ENCODE assay signal across 25 cellular contexts in the genomic region with DNA sequence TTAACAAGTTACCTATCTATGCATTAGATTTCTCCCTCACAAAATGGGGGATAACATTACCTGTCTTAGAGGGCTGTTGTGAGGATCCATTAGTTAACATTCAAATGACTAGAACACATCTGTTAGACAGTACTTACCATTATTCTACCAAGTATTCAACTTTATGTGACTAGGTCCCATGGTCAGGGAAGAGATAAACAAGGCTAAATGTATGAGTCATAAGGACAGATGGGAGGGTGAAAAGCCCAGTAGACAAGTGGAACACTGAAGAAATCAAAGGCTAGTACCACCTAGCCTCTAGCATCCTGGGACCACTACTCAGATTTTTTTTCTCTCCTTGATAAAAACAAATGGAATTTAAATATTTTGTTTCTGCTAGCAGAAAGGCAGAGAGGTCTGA. TPM values are rescaled to one million over a fixed set of nuclear protein-coding genes. Genes with fewer than 3 reads are reported as not detected.
DNase-seq lines count a peak whose midpoint lies in the region; ATAC-seq and TF ChIP-seq lines count a peak whose summit lies in the region.
"Had no signal": no experiment of that assay in that cellular context is flagged by ENCODE, and none has a peak within 500 bp of the region (broad histone marks: within the 10 kb centered on the region; RNA-seq: fewer than 3 reads in every experiment).

No MANE protein-coding gene starts in this region.

- BruUV-seq in MCF 10A (replicated peaks; lab: Mats Ljungman, UMichigan), result no TSS peak

- H3K4me3 Mint-ChIP-seq in MCF 10A (ENCODE audit: unreplicated experiment), result no peak overlapping the region
- H3K4me3 Mint-ChIP-seq in activated T-helper 17 cell treated with anti-CD3 and anti-CD28 coated beads, Interleukin-2, amount 50 U/mL, for 72 hours, result no peak overlapping the region
- no peak overlapping the region for H3K4me3 Mint-ChIP-seq in activated CD4-positive, alpha-beta T cell treated with anti-CD3 and anti-CD28 coated beads, Interleukin-2, amount 10 ng/mL, durations not matched to agents 7 days and 5 days
- H3K4me3 Mint-ChIP-seq: T-helper 2 cell treated with Interferon-gamma antibody and Interleukin-4, amounts not matched to agents 5 μg/mL and 100 μg/mL, for 36 hours had no signal

- H3K4me3 ChIP-seq in breast epithelium (no peak overlapping the region), fibroblast of pulmonary artery (replicated peaks; ENCODE audit: low read depth, low read length) (no peak overlapping the region)
- H3K4me3 ChIP-seq: mucosa of descending colon, transverse colon had no signal

- ATAC-seq in activated T-helper 17 cell treated with anti-CD3 and anti-CD28 coated beads, Interleukin-2, amount 50 U/mL, for 72 hours (replicated peaks), result no peak
- no peak for ATAC-seq in HG02571 (IDR thresholded peaks at IDR 0.05; ENCODE audit: unreplicated experiment)
- ATAC-seq: activated naive CD4-positive, alpha-beta T cell treated with anti-CD3 and anti-CD28 coated beads, Interleukin-2, amount 50 U/mL, for 72 hours; mucosa of descending colon had no signal

- H3K27me3 ChIP-seq in breast epithelium, result no peaks in the 10 kb centered on the region
- H3K27me3 ChIP-seq: transverse colon had no signal

- POLR2A ChIA-PET in MCF 10A (lab: Yijun Ruan, JAX), result interaction anchor here (0.8 to 1.4 kb wide), 5 partner anchors 9 to 27 kb away, joined by 5 to 7 read pairs (median 5); partner anchors contain the start of genes SMG5 and TMEM79
- POLR2A ChIA-PET in activated CD4-positive, alpha-beta T cell treated with anti-CD3 and anti-CD28 coated beads, Interleukin-2, amount 10 ng/mL, durations not matched to agents 7 days and 5 days (lab: Charles Lee), result no interaction called here

- no peaks in the 10 kb centered on the region for H3K27me3 Mint-ChIP-seq in MCF 10A (ENCODE audit: insufficient read depth, unreplicated experiment)
- H3K27me3 Mint-ChIP-seq in activated T-helper 17 cell treated with anti-CD3 and anti-CD28 coated beads, Interleukin-2, amount 50 U/mL, for 72 hours, result no peaks in the 10 kb centered on the region
- H3K27me3 Mint-ChIP-seq in activated CD4-positive, alpha-beta T cell treated with anti-CD3 and anti-CD28 coated beads, Interleukin-2, amount 10 ng/mL, durations not matched to agents 7 days and 5 days, result no peaks in the 10 kb centered on the region

- H3K36me3 ChIP-seq in breast epithelium, result peaks cover 7% of the 10 kb centered on the region

- H3K27ac ChIP-seq in breast epithelium, result no peak overlapping the region
- H3K27ac ChIP-seq: HL-60, transverse colon had no signal

- no peaks in the 10 kb centered on the region for H3K9me3 ChIP-seq in breast epithelium
- H3K9me3 ChIP-seq: mucosa of descending colon, transverse colon had no signal

- peak overlapping the region; percentile 35 for H3K27ac Mint-ChIP-seq in MCF 10A (ENCODE audit: low read depth, unreplicated experiment)
- H3K27ac Mint-ChIP-seq in activated T-helper 17 cell treated with anti-CD3 and anti-CD28 coated beads, Interleukin-2, amount 50 U/mL, for 72 hours, result peak overlapping the region; percentile 37
- no peak overlapping the region for H3K27ac Mint-ChIP-seq in activated CD4-positive, alpha-beta T cell treated with anti-CD3 and anti-CD28 coated beads, Interleukin-2, amount 10 ng/mL, durations not matched to agents 7 days and 5 days
- H3K27ac Mint-ChIP-seq: T-helper 2 cell treated with Interferon-gamma antibody and Interleukin-4, amounts not matched to agents 5 μg/mL and 100 μg/mL, for 36 hours had no signal

- H3K36me3 Mint-ChIP-seq in MCF 10A (ENCODE audit: insufficient read depth, unreplicated experiment), result peaks cover 100% of the 10 kb centered on the region
- peaks cover 94% of the 10 kb centered on the region for H3K36me3 Mint-ChIP-seq in activated T-helper 17 cell treated with anti-CD3 and anti-CD28 coated beads, Interleukin-2, amount 50 U/mL, for 72 hours (ENCODE audit: low read depth)
- peaks cover 37% of the 10 kb centered on the region for H3K36me3 Mint-ChIP-seq in activated CD4-positive, alpha-beta T cell treated with anti-CD3 and anti-CD28 coated beads, Interleukin-2, amount 10 ng/mL, durations not matched to agents 7 days and 5 days (ENCODE audit: low read depth)

- TF ChIP-seq CTCF in MCF 10A (IDR thresholded peaks at IDR 0.05; ENCODE audit: unreplicated experiment) (no peak), breast epithelium (IDR thresholded peaks at IDR 0.05) (no peak), fibroblast of pulmonary artery (IDR thresholded peaks at IDR 0.05; ENCODE audit: low read length, missing control alignments) (no peak)

- H3K4me1 ChIP-seq in breast epithelium, result no peaks in the 10 kb centered on the region
- H3K4me1 ChIP-seq: transverse colon had no signal

- CTCF ChIA-PET in MCF 10A (lab: Yijun Ruan, JAX), result interaction anchor here (0.5 to 2.3 kb wide), 5 partner anchors 13 to 178 kb away, joined by 3 to 6 read pairs (median 4); no protein-coding TSS in a partner anchor
- CTCF ChIA-PET in activated CD4-positive, alpha-beta T cell treated with anti-CD3 and anti-CD28 coated beads, Interleukin-2, amount 10 ng/mL, durations not matched to agents 7 days and 5 days (lab: Charles Lee), result interaction anchor here (1.2 to 1.3 kb wide), 2 partner anchors 25 to 211 kb away, joined by 3 to 4 read pairs; partner anchors contain the start of gene SMG5

- no peak for TF ChIP-seq POLR2A in breast epithelium (IDR thresholded peaks at IDR 0.05)

- intact Hi-C loops in MCF 10A (cut with micrococcal nuclease), result no loop called here
- intact Hi-C loops in breast epithelium (cut with DNase I; ENCODE audit: low total_unique reads), result no loop called here
- intact Hi-C loops in head of caudate nucleus (cut with DNase I), result no loop called here

- H3K9me3 Mint-ChIP-seq in MCF 10A (ENCODE audit: unreplicated experiment), result no peaks in the 10 kb centered on the region
- no peaks in the 10 kb centered on the region for H3K9me3 Mint-ChIP-seq in activated T-helper 17 cell treated with anti-CD3 and anti-CD28 coated beads, Interleukin-2, amount 50 U/mL, for 72 hours
- no peaks in the 10 kb centered on the region for H3K9me3 Mint-ChIP-seq in activated CD4-positive, alpha-beta T cell treated with anti-CD3 and anti-CD28 coated beads, Interleukin-2, amount 10 ng/mL, durations not matched to agents 7 days and 5 days
- H3K9me3 Mint-ChIP-seq: activated naive CD4-positive, alpha-beta T cell treated with anti-CD3 and anti-CD28 coated beads, Interleukin-2, amount 50 U/mL, for 72 hours; T-helper 2 cell treated with Interferon-gamma antibody and Interleukin-4, amounts not matched to agents 5 μg/mL and 100 μg/mL, for 36 hours had no signal

- H3K4me1 Mint-ChIP-seq in MCF 10A (ENCODE audit: insufficient read depth, unreplicated experiment), result peaks cover 14% of the 10 kb centered on the region
- H3K4me1 Mint-ChIP-seq in activated T-helper 17 cell treated with anti-CD3 and anti-CD28 coated beads, Interleukin-2, amount 50 U/mL, for 72 hours, result no peaks in the 10 kb centered on the region
- peaks cover 1% of the 10 kb centered on the region for H3K4me1 Mint-ChIP-seq in activated CD4-positive, alpha-beta T cell treated with anti-CD3 and anti-CD28 coated beads, Interleukin-2, amount 10 ng/mL, durations not matched to agents 7 days and 5 days

- DNase-seq in MCF 10A (ENCODE audit: unreplicated experiment) (no peak), breast epithelium (ENCODE audit: low spot score in 2 of 2) (no peak), fibroblast of pulmonary artery (ENCODE audit: low read depth) (peak; percentile 37), head of caudate nucleus (no peak)
- DNase-seq in activated CD4-positive, alpha-beta T cell treated with anti-CD3 and anti-CD28 coated beads, Interleukin-2, amount 10 ng/mL, durations not matched to agents 7 days and 5 days, result no peak
- no peak for DNase-seq in activated CD4-positive, CD25-positive, alpha-beta regulatory T cell (lab: John Stamatoyannopoulos, UW)
- DNase-seq: activated CD8-positive, alpha-beta memory T cell treated with anti-CD3 and anti-CD28 coated beads, Interleukin-2, amount 50 U/mL, for 4 hours; cerebellar nuclear complex; hippocampal formation; KG1; left cardiac atrium; mucosa of descending colon; NCI-H1417; NCI-H2171 treated with DMSO at 0.1 percent for 48 hours; NK-92 treated with Interleukin-12 subunit alpha and Interleukin-12 subunit beta, amount 100 ng/mL, for 24 hours; occipital lobe; Right ventricle myocardium superior; stimulated activated CD4-positive, alpha-beta T cell treated with anti-CD3 and anti-CD28 coated beads, Interleukin-2, amount 100 ng/mL, for 48 hours; stimulated activated CD8-positive, alpha-beta memory T cell treated with anti-CD3 and anti-CD28 coated beads, Interleukin-4, amount 100 ng/mL, for 48 hours; transverse colon had no signal

RNA-seq across cellular contexts. Expression of gene VHLL, which starts 9.0 kb away (rescaled TPM):
- total RNA-seq in MCF 10A (2022) (0.49 TPM in 1 of 2 replicates, not detected in the other), breast epithelium (under 1 TPM in 1 of 3 donors, not detected in 2; 0.98 TPM)
- under 1 TPM; 0.42 to 0.52 TPM for total RNA-seq in activated T-helper 17 cell treated with anti-CD3 and anti-CD28 coated beads, Interleukin-2, amount 50 U/mL, for 72 hours
- total RNA-seq in activated CD4-positive, alpha-beta T cell treated with anti-CD3 and anti-CD28 coated beads, Interleukin-2, amount 10 ng/mL, durations not matched to agents 7 days and 5 days, result under 1 TPM in 1 of 2 experiments, not detected in 1; 0.52 TPM
- total RNA-seq: activated naive CD4-positive, alpha-beta T cell treated with anti-CD3 and anti-CD28 coated beads, Interleukin-2, amount 50 U/mL, for 72 hours; left cardiac atrium; mucosa of descending colon; Right ventricle myocardium superior; transverse colon had no signal

RNA-seq across cellular contexts. Expression of gene GLMP, which starts 12.6 kb away (rescaled TPM):
- total RNA-seq in MCF 10A (2022), result 12.9 and 17.5 TPM in 2 replicates
- 10 to 100 TPM; 36.4 to 68.5 (median 40.2) TPM for total RNA-seq in breast epithelium
- 10 to 100 TPM; 18.3 to 19.1 TPM for total RNA-seq in activated T-helper 17 cell treated with anti-CD3 and anti-CD28 coated beads, Interleukin-2, amount 50 U/mL, for 72 hours
- 10 to 100 TPM; 33.2 to 33.6 TPM for total RNA-seq in activated CD4-positive, alpha-beta T cell treated with anti-CD3 and anti-CD28 coated beads, Interleukin-2, amount 10 ng/mL, durations not matched to agents 7 days and 5 days

RNA-seq across cellular contexts. Expression of gene TMEM79, which starts 24.0 kb away (rescaled TPM):
- total RNA-seq in MCF 10A (2022), result 8.1 and 12.5 TPM in 2 replicates
- 1 to 10 TPM; 1.3 to 7.8 (median 4.9) TPM for total RNA-seq in breast epithelium
- total RNA-seq in activated T-helper 17 cell treated with anti-CD3 and anti-CD28 coated beads, Interleukin-2, amount 50 U/mL, for 72 hours, result 10 to 100 TPM; 13.7 to 14.5 TPM
- 10 to 100 TPM; 11.6 to 14.4 TPM for total RNA-seq in activated CD4-positive, alpha-beta T cell treated with anti-CD3 and anti-CD28 coated beads, Interleukin-2, amount 10 ng/mL, durations not matched to agents 7 days and 5 days

RNA-seq across cellular contexts. Expression of gene SMG5, which starts 25.5 kb away (rescaled TPM):
- total RNA-seq in MCF 10A (2022) (118 and 140 TPM in 2 replicates), breast epithelium (10 to 100 TPM; 35.7 to 67.8 (median 54.7) TPM)
- total RNA-seq in activated T-helper 17 cell treated with anti-CD3 and anti-CD28 coated beads, Interleukin-2, amount 50 U/mL, for 72 hours, result 10 to 100 TPM; 75.7 to 93.7 TPM
- total RNA-seq in activated CD4-positive, alpha-beta T cell treated with anti-CD3 and anti-CD28 coated beads, Interleukin-2, amount 10 ng/mL, durations not matched to agents 7 days and 5 days, result 10 to 100 TPM; 68.0 to 68.1 TPM

RNA-seq across cellular contexts. Expression of gene CCT3, which starts 30.0 kb away (rescaled TPM):
- total RNA-seq in MCF 10A (2022), result 495 and 574 TPM in 2 replicates
- 100 to 1,000 TPM; 150 to 263 (median 262) TPM for total RNA-seq in breast epithelium
- 100 to 1,000 TPM; 185 to 405 TPM for total RNA-seq in activated T-helper 17 cell treated with anti-CD3 and anti-CD28 coated beads, Interleukin-2, amount 50 U/mL, for 72 hours
- total RNA-seq in activated CD4-positive, alpha-beta T cell treated with anti-CD3 and anti-CD28 coated beads, Interleukin-2, amount 10 ng/mL, durations not matched to agents 7 days and 5 days, result 100 to 1,000 TPM; 186 to 228 TPM
